Comparison of ENCODE assay signal across 9 cellular contexts in genomic region chr1:85109475-85109874, GRCh38.
DNase-seq lines count a peak whose midpoint lies in the region; ATAC-seq, FAIRE-seq and TF ChIP-seq lines count a peak whose summit lies in the region.
"Had no signal": no experiment of that assay in that cellular context is flagged by ENCODE, and none has a peak within 500 bp of the region (broad histone marks: within the 10 kb centered on the region; RNA-seq: fewer than 3 reads in every experiment).

No MANE protein-coding gene starts in this region.

- no peaks in the 10 kb centered on the region for H3K4me1 ChIP-seq in Caco-2
- no peaks in the 10 kb centered on the region for H3K4me1 ChIP-seq in right atrium auricular region

- in situ Hi-C loops in KBM-7 (cut with MboI; ENCODE audit: low pct_unique_long_range_greater_than_20kb, low sequenced_read_pairs) = no loop called here

- no peaks in the 10 kb centered on the region for H3K27me3 ChIP-seq in Caco-2 (replicated peaks; ENCODE audit: control insufficient read depth, insufficient read depth, low read length)
- no peaks in the 10 kb centered on the region for H3K27me3 ChIP-seq in right atrium auricular region

- no TSS peak for BruUV-seq in Caco-2 (replicated peaks; lab: Mats Ljungman, UMichigan)

- CTCF ChIA-PET in Caco-2 (lab: Charles Lee) = interaction anchor here (1.0 to 2.5 kb wide), 7 partner anchors 25 to 165 kb away, joined by 3 to 17 read pairs (median 6); partner anchors contain the start of gene C1orf52

- H3K9me3 Mint-ChIP-seq in Caco-2 (ENCODE audit: unreplicated experiment) = no peaks in the 10 kb centered on the region
- H3K9me3 Mint-ChIP-seq: activated B cell treated with CpG ODN at 0.5 μM for 24 hours had no signal

- H3K27ac Mint-ChIP-seq in Caco-2 (ENCODE audit: unreplicated experiment) = no peak overlapping the region
- H3K27ac Mint-ChIP-seq: activated B cell treated with CpG ODN at 0.5 μM for 24 hours had no signal

- ATAC-seq in GM19395 (IDR thresholded peaks at IDR 0.05; ENCODE audit: unreplicated experiment) = peak; percentile 78

- H3K36me3 ChIP-seq in Caco-2 (ENCODE audit: control insufficient read depth, insufficient read depth, low read length) = no peaks in the 10 kb centered on the region
- H3K36me3 ChIP-seq in right atrium auricular region = no peaks in the 10 kb centered on the region

- no peak for FAIRE-seq in RCC 7860 (lab: Jason Lieb, UNC)

- H3K4me1 Mint-ChIP-seq in Caco-2 (ENCODE audit: low read depth, unreplicated experiment) = peaks cover 5% of the 10 kb centered on the region
- H3K4me1 Mint-ChIP-seq: activated B cell treated with CpG ODN at 0.5 μM for 24 hours had no signal

- H3K4me3 Mint-ChIP-seq in Caco-2 (ENCODE audit: unreplicated experiment) = no peak overlapping the region
- H3K4me3 Mint-ChIP-seq: activated B cell treated with CpG ODN at 0.5 μM for 24 hours had no signal

- intact Hi-C loops in Caco-2 (cut with micrococcal nuclease; ENCODE audit: unreplicated experiment) = loop anchor here (1.0 to 5.0 kb wide), 4 partner anchors 38 to 145 kb away; partner anchors contain the start of gene SYDE2

- H3K36me3 Mint-ChIP-seq in Caco-2 (ENCODE audit: insufficient read depth, unreplicated experiment) = no peaks in the 10 kb centered on the region

- H3K27ac ChIP-seq in right atrium auricular region = no peak overlapping the region

- peaks cover 3% of the 10 kb centered on the region for H3K27me3 Mint-ChIP-seq in Caco-2 (ENCODE audit: insufficient read depth, unreplicated experiment)
- H3K27me3 Mint-ChIP-seq: activated B cell treated with CpG ODN at 0.5 μM for 24 hours had no signal

- POLR2A ChIA-PET in Caco-2 (lab: Charles Lee) = no interaction called here

- H3K4me3 ChIP-seq in Caco-2 (ENCODE audit: low read depth, low read length) (no peak overlapping the region), right atrium auricular region (no peak overlapping the region), skeletal muscle cell (ENCODE audit: low read depth, low read length) (no peak overlapping the region)

- H3K9me3 ChIP-seq in Caco-2 (no peaks in the 10 kb centered on the region), right atrium auricular region (no peaks in the 10 kb centered on the region)

- TF ChIP-seq CTCF in Caco-2 (IDR thresholded peaks at IDR 0.05; ENCODE audit: insufficient read depth in 1 of 2, low read depth in 1 of 2, low read length in 1 of 2, severe bottlenecking in 1 of 2, unreplicated experiment in 1 of 2) (peak; percentile 66 to 80), right atrium auricular region (IDR thresholded peaks at IDR 0.05) (peak; percentile 58 to 85)

- DNase-seq in Caco-2 (peak; percentile 51 to 57), KBM-7 (peak; percentile 81), RCC 7860 (ENCODE audit: low spot score) (peak; percentile 38), amniotic epithelial cell (ENCODE audit: low read depth) (peak; percentile 67), right atrium auricular region (ENCODE audit: low spot score) (no peak), skeletal muscle cell (ENCODE audit: low read depth) (peak; percentile 17), T1000 (lab: John Stamatoyannopoulos, UW) (no peak)
- DNase-seq: activated B cell treated with CpG ODN at 0.5 μM for 24 hours had no signal

Comparison
In these comparisons a context has a peak if more than half of its experiments do, and no peak if none do; other contexts are left out.
1. DNase-seq: peak in Caco-2 (2 of 2), KBM-7 (single experiment), RCC 7860 (single experiment), amniotic epithelial cell (single experiment) and skeletal muscle cell (single experiment); none in right atrium auricular region (single experiment) and T1000 (single experiment).